In the genomic region with DNA sequence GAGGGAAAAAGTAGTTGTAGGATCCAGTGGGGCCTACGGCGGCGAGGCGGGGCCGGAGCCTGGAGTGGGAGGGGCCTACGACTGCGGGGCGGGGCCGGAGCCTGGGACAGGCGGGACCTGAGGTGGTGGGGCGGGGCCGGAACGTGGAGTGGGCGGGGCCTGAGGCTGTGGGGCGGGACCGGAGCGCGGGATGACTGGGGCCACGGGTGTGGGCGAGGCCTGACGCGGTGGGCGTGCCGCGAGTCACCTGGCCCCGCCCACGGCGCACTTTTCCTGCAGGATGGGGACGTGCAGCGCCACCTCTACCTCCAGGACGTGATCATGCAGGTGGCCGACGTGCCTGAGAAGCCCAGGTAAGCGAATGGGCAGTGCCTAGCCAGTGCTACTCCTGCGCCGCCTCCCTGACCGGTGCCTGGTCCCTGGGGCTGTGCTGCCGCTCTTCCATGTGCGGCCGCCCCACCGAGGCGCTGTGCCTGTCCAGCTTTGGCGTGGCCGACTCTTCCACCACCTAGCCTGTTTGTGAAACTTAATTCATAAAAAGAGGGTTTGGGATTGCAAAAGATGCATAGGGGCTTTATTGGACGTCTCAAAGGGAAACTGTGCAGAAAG, we compare ENCODE assay signal across 1 cellular context.
TF ChIP-seq lines count a peak whose summit lies in the region.

No MANE protein-coding gene starts in this region.

TF ChIP-seq in HepG2, 621 proteins besides CTCF, POLR2A, EP300 and RAD21 (continued from another document):
- TF ChIP-seq, protein P1, sequence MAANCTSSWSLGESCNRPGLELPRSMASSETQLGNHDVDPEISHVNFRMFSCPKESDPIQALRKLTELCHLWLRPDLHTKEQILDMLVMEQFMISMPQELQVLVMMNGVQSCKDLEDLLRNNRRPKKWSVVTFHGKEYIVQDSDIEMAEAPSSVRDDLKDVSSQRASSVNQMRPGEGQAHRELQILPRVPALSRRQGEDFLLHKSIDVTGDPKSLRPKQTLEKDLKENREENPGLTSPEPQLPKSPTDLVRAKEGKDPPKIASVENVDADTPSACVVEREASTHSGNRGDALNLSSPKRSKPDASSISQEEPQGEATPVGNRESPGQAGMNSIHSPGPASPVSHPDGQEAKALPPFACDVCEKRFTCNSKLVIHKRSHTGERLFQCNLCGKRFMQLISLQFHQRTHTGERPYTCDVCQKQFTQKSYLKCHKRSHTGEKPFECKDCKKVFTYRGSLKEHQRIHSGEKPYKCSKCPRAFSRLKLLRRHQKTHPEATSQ (CRISPR knock-in tag; IDR thresholded peaks at IDR 0.05; ENCODE audit: borderline replicate concordance) = no peak
- no peak for TF ChIP-seq CEBPB (IDR thresholded peaks at IDR 0.05; ENCODE audit: borderline replicate concordance, low read depth, low read length)
TF ChIP-seq in HepG2: peak in this region for 19.
